ENCODE assay signal across 25 cellular contexts in genomic region chr15:83930392-83930791, GRCh38.
DNase-seq lines count a peak whose midpoint lies in the region; ATAC-seq, FAIRE-seq and TF ChIP-seq lines count a peak whose summit lies in the region.
"Had no signal": no experiment of that assay in that cellular context is flagged by ENCODE, and none has a peak within 500 bp of the region (broad histone marks: within the 10 kb centered on the region; RNA-seq: fewer than 3 reads in every experiment).

No MANE protein-coding gene starts in this region.

- intact Hi-C loops in mammary epithelial cell (cut with micrococcal nuclease) = no loop called here
- intact Hi-C loops in transverse colon (cut with DNase I; ENCODE audit: low total_unique reads) = no loop called here
- intact Hi-C loops in adrenal gland (cut with DNase I) = no loop called here

- BruUV-seq in mammary epithelial cell (replicated peaks; lab: Mats Ljungman, UMichigan) = no TSS peak

- in situ Hi-C loops in mammary epithelial cell (cut with MboI; ENCODE audit: low sequenced_read_pairs in 2 of 2) = no loop called here
- in situ Hi-C loops in transverse colon (cut with MboI; ENCODE audit: low pct_ligation_motif_present in 1 of 4, low pct_unique_long_range_greater_than_20kb in 1 of 4, low sequenced_read_pairs in 3 of 4) = no loop called here

- TF ChIP-seq EP300 in transverse colon (IDR thresholded peaks at IDR 0.05; ENCODE audit: low read depth) = no peak

- no peaks in the 10 kb centered on the region for H3K79me2 ChIP-seq in mammary epithelial cell (ENCODE audit: insufficient read depth, low read length)

- H3K4me3 ChIP-seq in mammary epithelial cell (replicated peaks in 1 of 3; ENCODE audit: insufficient read depth in 1 of 3, low read depth in 2 of 3, low read length in 3 of 3) = no peak overlapping the region
- peak overlapping the region in 1 of 2 donors; percentile 11 for H3K4me3 ChIP-seq in muscle layer of colon (ENCODE audit: low read depth in 1 of 2, low read length in 2 of 2)
- no peak overlapping the region for H3K4me3 ChIP-seq in transverse colon
- H3K4me3 ChIP-seq in adrenal gland = no peak overlapping the region
- H3K4me3 ChIP-seq: BLaER1, cardiac muscle cell, psoas muscle, SJCRH30, suprapubic skin had no signal

- no peaks in the 10 kb centered on the region for H4K20me1 ChIP-seq in mammary epithelial cell (ENCODE audit: insufficient read depth, low read length)
- H4K20me1 ChIP-seq: BLaER1 had no signal

- dilution Hi-C loops in mammary epithelial cell (cut with HindIII; ENCODE audit: low sequenced_read_pairs) = loop anchor here (5.0 kb wide), 1 partner anchor 62 kb away; no protein-coding TSS in a partner anchor

- CTCF ChIA-PET in mammary epithelial cell (lab: Charles Lee; ENCODE audit: low non-redundant PET) = no interaction called here

- H2AFZ ChIP-seq in mammary epithelial cell (ENCODE audit: low read depth, low read length) = no peak overlapping the region

- H3K27ac ChIP-seq in mammary epithelial cell (ENCODE audit: insufficient read depth, low read depth, low read length) (no peak overlapping the region), muscle layer of colon (ENCODE audit: low read depth, low read length) (peak overlapping the region; percentile 40), transverse colon (peak overlapping the region; percentile 32 to 73 (median 49)), adrenal gland (no peak overlapping the region)
- H3K27ac ChIP-seq: BLaER1, cardiac muscle cell, epithelial cell of prostate, psoas muscle, SJCRH30, suprapubic skin had no signal

- no peak for DNase-seq in GM18507 (ENCODE audit: extremely low spot score, insufficient read length, low read depth)
- DNase-seq in mammary epithelial cell = no peak
- no peak for DNase-seq in transverse colon
- DNase-seq in adrenal gland = no peak
- no peak for DNase-seq in NCI-H69 (lab: John Stamatoyannopoulos, UW)
- DNase-seq: activated CD4-positive, alpha-beta T cell treated with anti-CD3 and anti-CD28 coated beads for 4 hours; activated effector memory CD4-positive, alpha-beta T cell treated with Interleukin-2 at 50 U/mL for 16 hours; natural killer cell; NCI-H1436 treated with DMSO at 0.1 percent for 48 hours; NCI-H2081 treated with DMSO at 0.1 percent for 48 hours; NCI-H82; occipital lobe; psoas muscle; SJCRH30; stimulated activated CD4-positive, alpha-beta T cell treated with anti-CD3 and anti-CD28 coated beads, Interleukin-15, amount 100 ng/mL, for 24 hours; SW 1271 had no signal

- H3K9ac ChIP-seq in mammary epithelial cell (ENCODE audit: insufficient read depth, low read length) = no peak overlapping the region
- no peak overlapping the region for H3K9ac ChIP-seq in muscle layer of colon (ENCODE audit: low read length)
- H3K9ac ChIP-seq: BLaER1 had no signal

- H3K27me3 ChIP-seq in mammary epithelial cell (ENCODE audit: insufficient read depth, low read length) (no peaks in the 10 kb centered on the region), muscle layer of colon (ENCODE audit: control insufficient read depth in 1 of 2, insufficient read depth in 2 of 2, low read length in 2 of 2) (no peaks in the 10 kb centered on the region), transverse colon (no peaks in the 10 kb centered on the region), adrenal gland (no peaks in the 10 kb centered on the region)
- H3K27me3 ChIP-seq: BLaER1, cardiac muscle cell, SJCRH30, suprapubic skin had no signal

- TF ChIP-seq POLR2A in transverse colon (IDR thresholded peaks at IDR 0.05) (no peak), adrenal gland (IDR thresholded peaks at IDR 0.05) (no peak)

- peaks cover 6% of the 10 kb centered on the region for H3K9me3 ChIP-seq in mammary epithelial cell (replicated peaks; ENCODE audit: insufficient read depth, low read length)
- no peaks in the 10 kb centered on the region for H3K9me3 ChIP-seq in muscle layer of colon (ENCODE audit: low read length)
- H3K9me3 ChIP-seq in transverse colon = no peaks in the 10 kb centered on the region
- no peaks in the 10 kb centered on the region for H3K9me3 ChIP-seq in adrenal gland (replicated peaks in 1 of 3)
- H3K9me3 ChIP-seq: psoas muscle, SJCRH30, suprapubic skin had no signal

- TF ChIP-seq CTCF in mammary epithelial cell (conservative IDR thresholded peaks at IDR 0.05 in 1 of 2, IDR thresholded peaks at IDR 0.05 in 1 of 2; ENCODE audit: extremely low read depth in 1 of 2, insufficient read depth in 1 of 2, low read depth in 1 of 2, low read length in 2 of 2) (no peak), transverse colon (IDR thresholded peaks at IDR 0.05) (no peak), adrenal gland (IDR thresholded peaks at IDR 0.05) (no peak)

- no peak for ATAC-seq in GM19351 (IDR thresholded peaks at IDR 0.05; ENCODE audit: unreplicated experiment)
- ATAC-seq: activated naive CD4-positive, alpha-beta T cell treated with anti-CD3 and anti-CD28 coated beads, Interleukin-2, amount 50 U/mL, for 72 hours; natural killer cell; psoas muscle; stimulated activated memory B cell treated with anti-CD40 and anti-IgM and Interleukin-4, amounts not matched to agents 10 μg/mL and 1 μg/mL and 100 μg/mL, for 72 hours had no signal

- peak overlapping the region; percentile 22 for H3K4me2 ChIP-seq in mammary epithelial cell (ENCODE audit: insufficient read depth, low read depth, low read length)
- H3K4me2 ChIP-seq: BLaER1 had no signal

- no peaks in the 10 kb centered on the region for H3K36me3 ChIP-seq in mammary epithelial cell (ENCODE audit: insufficient read depth, low read length)
- H3K36me3 ChIP-seq in muscle layer of colon (ENCODE audit: insufficient read depth, low read length) = peaks cover 12% of the 10 kb centered on the region
- H3K36me3 ChIP-seq in transverse colon = no peaks in the 10 kb centered on the region
- H3K36me3 ChIP-seq in adrenal gland (replicated peaks in 1 of 2) = no peaks in the 10 kb centered on the region
- H3K36me3 ChIP-seq: BLaER1, cardiac muscle cell, SJCRH30, suprapubic skin had no signal

- peak; percentile 5 for FAIRE-seq in GM18507 (lab: Jason Lieb, UNC)
- FAIRE-seq: colon had no signal

- H3K4me1 ChIP-seq in mammary epithelial cell (ENCODE audit: insufficient read depth, low read length) = peaks cover 4% of the 10 kb centered on the region
- peaks cover 41% of the 10 kb centered on the region for H3K4me1 ChIP-seq in muscle layer of colon (ENCODE audit: insufficient read depth, low read length)
- H3K4me1 ChIP-seq in transverse colon = peaks cover 0 to 20% (median 7%) of the 10 kb centered on the region in 4 donors
- no peaks in the 10 kb centered on the region for H3K4me1 ChIP-seq in adrenal gland (replicated peaks in 1 of 2)
- H3K4me1 ChIP-seq: BLaER1, psoas muscle had no signal

Comparison
In these comparisons a context has a peak if more than half of its experiments do, and no peak if none do; other contexts are left out.
1. H3K27ac ChIP-seq: peak in muscle layer of colon (single experiment) and transverse colon (4 of 4); none in mammary epithelial cell (single experiment) and adrenal gland (0 of 5).